Comparison of ENCODE assay signal across 8 cellular contexts in the genomic region with DNA sequence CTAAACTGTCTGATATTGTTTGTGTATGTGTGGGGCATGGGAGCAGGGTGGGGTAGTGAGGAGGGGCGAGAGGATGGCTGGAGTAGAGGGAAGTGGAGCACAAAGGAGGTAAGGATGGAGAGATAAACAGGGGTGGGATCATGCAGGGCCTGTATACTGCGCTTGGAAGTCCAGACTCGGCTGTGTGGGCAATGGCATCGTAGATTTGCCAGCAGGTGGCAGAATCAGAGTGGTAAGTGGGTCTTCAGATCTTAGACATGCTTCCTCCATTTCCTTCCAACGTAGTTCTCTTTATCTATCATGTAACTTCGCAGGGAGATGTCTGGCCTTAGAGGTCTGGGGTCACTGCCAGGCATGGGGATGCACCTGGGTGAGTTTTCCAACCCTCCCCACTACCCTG.
A peak's percentile ranks its signal among the peaks of the same experiment; 100 is the strongest.
DNase-seq lines count a peak whose midpoint lies in the region; ATAC-seq and TF ChIP-seq lines count a peak whose summit lies in the region.

No MANE protein-coding gene starts in this region.

- DNase-seq in AG20443 (ENCODE audit: low spot score), result peak; percentile 57
- DNase-seq in H4 (ENCODE audit: low spot score), result peak; percentile 57
- no peak for DNase-seq in PC-9
- no peak for DNase-seq in esophagus squamous epithelium (lab: John Stamatoyannopoulos, UW)
- peak; percentile 45 for DNase-seq in putamen (ENCODE audit: low spot score)
- no peak for DNase-seq in germinal center (ENCODE audit: low spot score)
- DNase-seq in dedifferentiated amniotic fluid mesenchymal stem cell (ENCODE audit: extremely low spot score), result no peak

- H3K27me3 ChIP-seq in PC-9 (ENCODE audit: insufficient read depth, low read depth), result no peaks in the 10 kb centered on the region
- no peaks in the 10 kb centered on the region for H3K27me3 ChIP-seq in esophagus squamous epithelium

- no peaks in the 10 kb centered on the region for H3F3A ChIP-seq in PC-9 (ENCODE audit: insufficient read depth, low read depth)

- H3K27ac ChIP-seq in PC-9, result no peak overlapping the region
- no peak overlapping the region for H3K27ac ChIP-seq in esophagus squamous epithelium

- 29 to 44% methylated on average over 6 of the region's 6 CpGs for WGBS in esophagus squamous epithelium, 2 donors

- H3K36me3 ChIP-seq in PC-9 (ENCODE audit: low read depth) (no peaks in the 10 kb centered on the region), esophagus squamous epithelium (no peaks in the 10 kb centered on the region)

- TF ChIP-seq CTCF in PC-9 (conservative IDR thresholded peaks at IDR 0.05) (0 out of 2 replicates have a peak, but pooled peaks have one; percentile 19), esophagus squamous epithelium (IDR thresholded peaks at IDR 0.05) (peak in 4 of 6 experiments; percentile 36 to 58 (median 46))

- H3K4me1 ChIP-seq in PC-9 (replicated peaks; ENCODE audit: insufficient read depth), result no peaks in the 10 kb centered on the region
- peaks cover 0 to 3% (median 0%) of the 10 kb centered on the region in 3 donors for H3K4me1 ChIP-seq in esophagus squamous epithelium

- no peak for TF ChIP-seq POLR2A in esophagus squamous epithelium (IDR thresholded peaks at IDR 0.05)

- CTCF ChIA-PET in PC-9 (lab: Charles Lee), result no interaction called here

- intact Hi-C loops in PC-9 (cut with micrococcal nuclease; ENCODE audit: unreplicated experiment), result no loop called here
- intact Hi-C loops in esophagus squamous epithelium (cut with DNase I), result no loop called here

- no peaks in the 10 kb centered on the region for H3K9me2 ChIP-seq in PC-9 (ENCODE audit: insufficient read depth)

- H3K4me2 ChIP-seq in PC-9, result no peak overlapping the region

- H3K79me2 ChIP-seq in PC-9 (ENCODE audit: low read depth), result no peaks in the 10 kb centered on the region

- H4K20me1 ChIP-seq in PC-9 (ENCODE audit: insufficient read depth), result no peaks in the 10 kb centered on the region

- POLR2A ChIA-PET in PC-9 (lab: Charles Lee; ENCODE audit: unreplicated experiment), result no interaction called here

- ATAC-seq in GM18519 (IDR thresholded peaks at IDR 0.05; ENCODE audit: low FRiP score, unreplicated experiment), result no peak

- H3K9me3 ChIP-seq in PC-9 (ENCODE audit: insufficient read depth, low read depth) (no peaks in the 10 kb centered on the region), esophagus squamous epithelium (no peaks in the 10 kb centered on the region)

- no TSS peak for BruUV-seq in PC-9 (replicated peaks; lab: Mats Ljungman, UMichigan)

- H3K4me3 ChIP-seq in PC-9 (no peak overlapping the region), esophagus squamous epithelium (no peak overlapping the region)

- no peak overlapping the region for H2AFZ ChIP-seq in PC-9

Comparison
In these comparisons a context has a peak if more than half of its experiments do, and no peak if none do; other contexts are left out.
1. DNase-seq: peak in AG20443 (single experiment), H4 (single experiment) and putamen (single experiment); none in PC-9 (0 of 2), esophagus squamous epithelium (single experiment), germinal center (single experiment) and dedifferentiated amniotic fluid mesenchymal stem cell (single experiment).